ENCODE assay signal across 14 cellular contexts in genomic region chr10:4941540-4942330, GRCh38. TPM values are rescaled to one million over a fixed set of nuclear protein-coding genes. Genes with fewer than 3 reads are reported as not detected.
DNase-seq lines count a peak whose midpoint lies in the region; ATAC-seq, FAIRE-seq and TF ChIP-seq lines count a peak whose summit lies in the region.
"Had no signal": no experiment of that assay in that cellular context is flagged by ENCODE, and none has a peak within 500 bp of the region (broad histone marks: within the 10 kb centered on the region; RNA-seq: fewer than 3 reads in every experiment).

No MANE protein-coding gene starts in this region.

- no peaks in the 10 kb centered on the region for H3K36me3 Mint-ChIP-seq in activated CD4-positive, alpha-beta T cell treated with anti-CD3 and anti-CD28 coated beads, Interleukin-2, amount 10 ng/mL, durations not matched to agents 7 days and 5 days (ENCODE audit: low read depth)
- H3K36me3 Mint-ChIP-seq: naive B cell had no signal

- H3K9me1 ChIP-seq in endothelial cell of umbilical vein (replicated peaks; ENCODE audit: control insufficient read depth, extremely low read depth, insufficient read depth, low read length): no peaks in the 10 kb centered on the region

- no peaks in the 10 kb centered on the region for H3K27me3 Mint-ChIP-seq in activated CD4-positive, alpha-beta T cell treated with anti-CD3 and anti-CD28 coated beads, Interleukin-2, amount 10 ng/mL, durations not matched to agents 7 days and 5 days

- no peak for TF ChIP-seq CTCF in endothelial cell of umbilical vein (IDR thresholded peaks at IDR 0.05; ENCODE audit: extremely low read depth in 1 of 2, insufficient read depth in 1 of 2, low read depth in 1 of 2, low read length in 2 of 2)
- no peak for TF ChIP-seq CTCF in left lung (IDR thresholded peaks at IDR 0.05)
- no peak for TF ChIP-seq CTCF in vagina (IDR thresholded peaks at IDR 0.05)

- TF ChIP-seq POLR2A in endothelial cell of umbilical vein (IDR thresholded peaks at IDR 0.05; ENCODE audit: low read depth, low read length) (no peak), vagina (IDR thresholded peaks at IDR 0.05) (no peak)

- H3K9ac ChIP-seq in endothelial cell of umbilical vein (replicated peaks; ENCODE audit: extremely low read depth, insufficient read depth, low read length): peak overlapping the region; percentile 51

- H3K4me3 Mint-ChIP-seq in activated CD4-positive, alpha-beta T cell treated with anti-CD3 and anti-CD28 coated beads, Interleukin-2, amount 10 ng/mL, durations not matched to agents 7 days and 5 days: no peak overlapping the region
- H3K4me3 Mint-ChIP-seq: activated CD8-positive, alpha-beta T cell treated with anti-CD3 and anti-CD28 coated beads, Interleukin-2, amount 10 ng/mL, durations not matched to agents 7 days and 5 days; naive B cell had no signal

- peak overlapping the region; percentile 59 for H3K4me2 ChIP-seq in endothelial cell of umbilical vein (ENCODE audit: insufficient read depth, low read length)

- FAIRE-seq in endothelial cell of umbilical vein (lab: Jason Lieb, UNC): peak; percentile 82

- no peaks in the 10 kb centered on the region for H4K20me1 ChIP-seq in endothelial cell of umbilical vein (replicated peaks; ENCODE audit: control insufficient read depth, extremely low read depth, insufficient read depth, low read length)

- POLR2A ChIA-PET in endothelial cell of umbilical vein (lab: Charles Lee): no interaction called here
- POLR2A ChIA-PET in activated CD4-positive, alpha-beta T cell treated with anti-CD3 and anti-CD28 coated beads, Interleukin-2, amount 10 ng/mL, durations not matched to agents 7 days and 5 days (lab: Charles Lee): no interaction called here

- H3K9me3 Mint-ChIP-seq in activated CD4-positive, alpha-beta T cell treated with anti-CD3 and anti-CD28 coated beads, Interleukin-2, amount 10 ng/mL, durations not matched to agents 7 days and 5 days: no peaks in the 10 kb centered on the region

- H3K27me3 ChIP-seq in endothelial cell of umbilical vein (ENCODE audit: control insufficient read depth in 2 of 2, insufficient read depth in 2 of 2, low read length in 2 of 2) (no peaks in the 10 kb centered on the region), left lung (no peaks in the 10 kb centered on the region), vagina (no peaks in the 10 kb centered on the region)

- H3K79me2 ChIP-seq in endothelial cell of umbilical vein (ENCODE audit: control insufficient read depth, insufficient read depth, low read length): no peaks in the 10 kb centered on the region

- CTCF ChIA-PET in endothelial cell of umbilical vein (lab: Charles Lee): no interaction called here
- CTCF ChIA-PET in activated CD4-positive, alpha-beta T cell treated with anti-CD3 and anti-CD28 coated beads, Interleukin-2, amount 10 ng/mL, durations not matched to agents 7 days and 5 days (lab: Charles Lee): interaction anchor here (0.6 kb wide), 1 partner anchor 128 kb away, joined by 3 read pairs; no protein-coding TSS in a partner anchor

- H3K36me3 ChIP-seq in endothelial cell of umbilical vein (ENCODE audit: control insufficient read depth in 2 of 2, extremely low read depth in 1 of 2, insufficient read depth in 2 of 2, low read length in 2 of 2) (no peaks in the 10 kb centered on the region), left lung (no peaks in the 10 kb centered on the region), vagina (no peaks in the 10 kb centered on the region)

- dilution Hi-C loops in endothelial cell of umbilical vein (cut with MboI; ENCODE audit: extremely low pct_ligation_motif_present, low sequenced_read_pairs): no loop called here

- H2AFZ ChIP-seq in endothelial cell of umbilical vein (ENCODE audit: low read depth, low read length): peak overlapping the region; percentile 31

- H3K4me3 ChIP-seq in endothelial cell of umbilical vein (replicated peaks in 1 of 3; ENCODE audit: insufficient read depth in 1 of 3, low read depth in 1 of 3, low read length in 3 of 3) (no peak overlapping the region), left lung (no peak overlapping the region), vagina (no peak overlapping the region)
- H3K4me3 ChIP-seq: SK-N-MC had no signal

- ATAC-seq in left lung: peak; percentile 42
- ATAC-seq in HG03439 (IDR thresholded peaks at IDR 0.05; ENCODE audit: unreplicated experiment): no peak
- ATAC-seq: activated CD8-positive, alpha-beta T cell treated with anti-CD3 and anti-CD28 coated beads, Interleukin-2, amount 10 ng/mL, durations not matched to agents 7 days and 5 days; HCT116 had no signal

- DNase-seq in NCI-H2171 treated with DMSO at 0.1 percent for 48 hours (lab: John Stamatoyannopoulos, UW) (peak; percentile 19), NCI-H2171 (lab: John Stamatoyannopoulos, UW) (no peak), endothelial cell of umbilical vein (ENCODE audit: low read depth, low spot score) (peak; percentile 66), left lung (no peak), vagina (ENCODE audit: extremely low spot score in 2 of 2) (no peak)
- DNase-seq in activated CD4-positive, alpha-beta T cell treated with anti-CD3 and anti-CD28 coated beads, Interleukin-2, amount 10 ng/mL, durations not matched to agents 7 days and 5 days: no peak
- no peak for DNase-seq in activated CD4-positive, alpha-beta T cell treated with anti-CD3 and anti-CD28 coated beads for 4 hours
- DNase-seq: activated CD8-positive, alpha-beta T cell treated with anti-CD3 and anti-CD28 coated beads, Interleukin-2, amount 10 ng/mL, durations not matched to agents 7 days and 5 days; amniotic stem cell; naive B cell; NCI-H1694 had no signal

- intact Hi-C loops in endothelial cell of umbilical vein (cut with micrococcal nuclease) (loop anchor here (2.0 kb wide), 1 partner anchor 93 kb away; no protein-coding TSS in a partner anchor), left lung (cut with DNase I) (no loop called here), vagina (cut with DNase I) (loop anchor here (5.0 kb wide), 1 partner anchor 76 kb away; no protein-coding TSS in a partner anchor)

- H3K27ac Mint-ChIP-seq in activated CD4-positive, alpha-beta T cell treated with anti-CD3 and anti-CD28 coated beads, Interleukin-2, amount 10 ng/mL, durations not matched to agents 7 days and 5 days: no peak overlapping the region
- H3K27ac Mint-ChIP-seq: activated CD8-positive, alpha-beta T cell treated with anti-CD3 and anti-CD28 coated beads, Interleukin-2, amount 10 ng/mL, durations not matched to agents 7 days and 5 days; naive B cell had no signal

- H3K4me1 ChIP-seq in endothelial cell of umbilical vein (ENCODE audit: control insufficient read depth, extremely low read depth, insufficient read depth, low read length): peaks cover 20% of the 10 kb centered on the region
- H3K4me1 ChIP-seq in left lung: peaks cover 3% of the 10 kb centered on the region in 2 donors
- peaks cover 58% of the 10 kb centered on the region for H3K4me1 ChIP-seq in vagina

- BruUV-seq in endothelial cell of umbilical vein (replicated peaks; lab: Mats Ljungman, UMichigan): no TSS peak

- H3K9me3 ChIP-seq in endothelial cell of umbilical vein (replicated peaks; ENCODE audit: control insufficient read depth, insufficient read depth, low read length) (no peaks in the 10 kb centered on the region), left lung (no peaks in the 10 kb centered on the region), vagina (no peaks in the 10 kb centered on the region)

- H3K4me1 Mint-ChIP-seq in activated CD4-positive, alpha-beta T cell treated with anti-CD3 and anti-CD28 coated beads, Interleukin-2, amount 10 ng/mL, durations not matched to agents 7 days and 5 days: no peaks in the 10 kb centered on the region
- H3K4me1 Mint-ChIP-seq: naive B cell had no signal

- H3K27ac ChIP-seq in endothelial cell of umbilical vein (ENCODE audit: insufficient read depth, low read depth, low read length) (peak overlapping the region; percentile 87), left lung (peak overlapping the region in 1 of 2 donors; percentile 2), vagina (peak overlapping the region; percentile 79)
- H3K27ac ChIP-seq: SK-N-MC had no signal

TF ChIP-seq in endothelial cell of umbilical vein, 7 proteins besides CTCF, POLR2A, EP300 and RAD21:
- TF ChIP-seq GATA2 (IDR thresholded peaks at IDR 0.05; ENCODE audit: insufficient read depth, insufficient read length, low read depth, low read length) (no peak), FOS (IDR thresholded peaks at IDR 0.05; ENCODE audit: borderline replicate concordance, insufficient read depth, low read length) (no peak), MYC (IDR thresholded peaks at IDR 0.05; ENCODE audit: low read depth, low read length) (no peak), JUN (IDR thresholded peaks at IDR 0.05; ENCODE audit: borderline replicate concordance, insufficient read depth, insufficient read length, low read depth) (no peak), POLR2AphosphoS5 (IDR thresholded peaks at IDR 0.05; ENCODE audit: insufficient read depth, low read depth, low read length) (no peak), MAX (IDR thresholded peaks at IDR 0.05; ENCODE audit: insufficient read depth, insufficient read length) (no peak), EZH2 (IDR thresholded peaks at IDR 0.05; ENCODE audit: borderline replicate concordance, low read depth, low read length, severe bottlenecking) (no peak)

RNA-seq across cellular contexts. Expression of gene AKR1C1, which starts 21.5 kb away (rescaled TPM):
- total RNA-seq in endothelial cell of umbilical vein (1.6 and 5.5 TPM in 2 replicates), left lung (10 to 100 TPM; 21.0 to 92.2 TPM), vagina (73.7 TPM)
- polyA plus RNA-seq in endothelial cell of umbilical vein: 1.5 and 1.6 TPM in 2 replicates
- 1.7 and 1.9 TPM in 2 replicates for polyA plus RNA-seq in endothelial cell of umbilical vein (2011; cell fraction: cytosol; rRNA removed)
- 9.1 and 12.9 TPM in 2 replicates for polyA plus RNA-seq in endothelial cell of umbilical vein (2011; cell fraction: nucleus; rRNA removed)
- 0.54 and 0.87 TPM in 2 replicates for polyA plus RNA-seq in endothelial cell of umbilical vein (2012)
- 1.2 and 1.8 TPM in 2 replicates for polyA minus RNA-seq in endothelial cell of umbilical vein
- polyA minus RNA-seq in endothelial cell of umbilical vein (2011; cell fraction: cytosol; rRNA and poly(A)+ RNA removed): 1.8 TPM
- polyA minus RNA-seq in endothelial cell of umbilical vein (2011; cell fraction: nucleus; rRNA and poly(A)+ RNA removed): 3.9 and 5.1 TPM in 2 replicates
- 1 to 10 TPM in 1 of 2 experiments, under 1 TPM in 1; 0.89 to 1.1 TPM for total RNA-seq in activated CD4-positive, alpha-beta T cell treated with anti-CD3 and anti-CD28 coated beads, Interleukin-2, amount 10 ng/mL, durations not matched to agents 7 days and 5 days

Comparison
In these comparisons a context has a peak if more than half of its experiments do, and no peak if none do; other contexts are left out.
1. DNase-seq: peak in NCI-H2171 treated with DMSO at 0.1 percent for 48 hours (single experiment) and endothelial cell of umbilical vein (single experiment); none in NCI-H2171 (single experiment), left lung (0 of 2), vagina (0 of 2), activated CD4-positive, alpha-beta T cell treated with anti-CD3 and anti-CD28 coated beads, Interleukin-2, amount 10 ng/mL, durations not matched to agents 7 days and 5 days (single experiment) and activated CD4-positive, alpha-beta T cell treated with anti-CD3 and anti-CD28 coated beads for 4 hours (0 of 2).
2. intact Hi-C loops: an anchor here in endothelial cell of umbilical vein (2.0 kb wide) and vagina (5.0 kb wide); none called in left lung.